ENCODE assay signal across 1 cellular context in genomic region chr15:57153140-57153539, GRCh38.
TF ChIP-seq lines count a peak whose summit lies in the region.

No MANE protein-coding gene starts in this region.

TF ChIP-seq in GM12878, 131 proteins besides CTCF, POLR2A, EP300 and RAD21 (continued from another document and continues in another):
- no peak for TF ChIP-seq NKRF (conservative IDR thresholded peaks at IDR 0.05)
- no peak for TF ChIP-seq RCOR1 (conservative IDR thresholded peaks at IDR 0.05; ENCODE audit: low read depth, low read length)
- TF ChIP-seq YBX1 (IDR thresholded peaks at IDR 0.05): no peak
- TF ChIP-seq HDAC6 (IDR thresholded peaks at IDR 0.05; ENCODE audit: unreplicated experiment): no peak
- TF ChIP-seq BCL11A (IDR thresholded peaks at IDR 0.05; ENCODE audit: low read depth, low read length): no peak
- no peak for TF ChIP-seq SIN3A (IDR thresholded peaks at IDR 0.05; ENCODE audit: low read depth, low read length)
- TF ChIP-seq, protein P1, sequence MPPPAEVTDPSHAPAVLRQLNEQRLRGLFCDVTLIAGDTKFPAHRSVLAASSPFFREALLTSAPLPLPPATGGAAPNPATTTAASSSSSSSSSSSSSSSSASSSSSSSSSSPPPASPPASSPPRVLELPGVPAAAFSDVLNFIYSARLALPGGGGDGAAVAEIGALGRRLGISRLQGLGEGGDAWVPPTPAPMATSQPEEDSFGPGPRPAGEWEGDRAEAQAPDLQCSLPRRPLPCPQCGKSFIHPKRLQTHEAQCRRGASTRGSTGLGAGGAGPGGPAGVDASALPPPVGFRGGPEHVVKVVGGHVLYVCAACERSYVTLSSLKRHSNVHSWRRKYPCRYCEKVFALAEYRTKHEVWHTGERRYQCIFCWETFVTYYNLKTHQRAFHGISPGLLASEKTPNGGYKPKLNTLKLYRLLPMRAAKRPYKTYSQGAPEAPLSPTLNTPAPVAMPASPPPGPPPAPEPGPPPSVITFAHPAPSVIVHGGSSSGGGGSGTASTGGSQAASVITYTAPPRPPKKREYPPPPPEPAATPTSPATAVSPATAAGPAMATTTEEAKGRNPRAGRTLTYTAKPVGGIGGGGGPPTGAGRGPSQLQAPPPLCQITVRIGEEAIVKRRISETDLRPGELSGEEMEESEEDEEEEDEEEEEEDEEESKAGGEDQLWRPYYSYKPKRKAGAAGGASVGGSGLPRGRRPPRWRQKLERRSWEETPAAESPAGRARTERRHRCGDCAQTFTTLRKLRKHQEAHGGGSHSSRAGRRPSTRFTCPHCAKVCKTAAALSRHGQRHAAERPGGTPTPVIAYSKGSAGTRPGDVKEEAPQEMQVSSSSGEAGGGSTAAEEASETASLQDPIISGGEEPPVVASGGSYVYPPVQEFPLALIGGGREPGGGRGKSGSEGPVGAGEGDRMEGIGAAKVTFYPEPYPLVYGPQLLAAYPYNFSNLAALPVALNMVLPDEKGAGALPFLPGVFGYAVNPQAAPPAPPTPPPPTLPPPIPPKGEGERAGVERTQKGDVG (CRISPR knock-in tag; IDR thresholded peaks at IDR 0.05): no peak
- TF ChIP-seq, protein P2, sequence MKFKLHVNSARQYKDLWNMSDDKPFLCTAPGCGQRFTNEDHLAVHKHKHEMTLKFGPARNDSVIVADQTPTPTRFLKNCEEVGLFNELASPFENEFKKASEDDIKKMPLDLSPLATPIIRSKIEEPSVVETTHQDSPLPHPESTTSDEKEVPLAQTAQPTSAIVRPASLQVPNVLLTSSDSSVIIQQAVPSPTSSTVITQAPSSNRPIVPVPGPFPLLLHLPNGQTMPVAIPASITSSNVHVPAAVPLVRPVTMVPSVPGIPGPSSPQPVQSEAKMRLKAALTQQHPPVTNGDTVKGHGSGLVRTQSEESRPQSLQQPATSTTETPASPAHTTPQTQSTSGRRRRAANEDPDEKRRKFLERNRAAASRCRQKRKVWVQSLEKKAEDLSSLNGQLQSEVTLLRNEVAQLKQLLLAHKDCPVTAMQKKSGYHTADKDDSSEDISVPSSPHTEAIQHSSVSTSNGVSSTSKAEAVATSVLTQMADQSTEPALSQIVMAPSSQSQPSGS (IDR thresholded peaks at IDR 0.05; ENCODE audit: low read length): peak; percentile 61
- TF ChIP-seq NR2C1 (IDR thresholded peaks at IDR 0.05): no peak
- TF ChIP-seq, protein P3, sequence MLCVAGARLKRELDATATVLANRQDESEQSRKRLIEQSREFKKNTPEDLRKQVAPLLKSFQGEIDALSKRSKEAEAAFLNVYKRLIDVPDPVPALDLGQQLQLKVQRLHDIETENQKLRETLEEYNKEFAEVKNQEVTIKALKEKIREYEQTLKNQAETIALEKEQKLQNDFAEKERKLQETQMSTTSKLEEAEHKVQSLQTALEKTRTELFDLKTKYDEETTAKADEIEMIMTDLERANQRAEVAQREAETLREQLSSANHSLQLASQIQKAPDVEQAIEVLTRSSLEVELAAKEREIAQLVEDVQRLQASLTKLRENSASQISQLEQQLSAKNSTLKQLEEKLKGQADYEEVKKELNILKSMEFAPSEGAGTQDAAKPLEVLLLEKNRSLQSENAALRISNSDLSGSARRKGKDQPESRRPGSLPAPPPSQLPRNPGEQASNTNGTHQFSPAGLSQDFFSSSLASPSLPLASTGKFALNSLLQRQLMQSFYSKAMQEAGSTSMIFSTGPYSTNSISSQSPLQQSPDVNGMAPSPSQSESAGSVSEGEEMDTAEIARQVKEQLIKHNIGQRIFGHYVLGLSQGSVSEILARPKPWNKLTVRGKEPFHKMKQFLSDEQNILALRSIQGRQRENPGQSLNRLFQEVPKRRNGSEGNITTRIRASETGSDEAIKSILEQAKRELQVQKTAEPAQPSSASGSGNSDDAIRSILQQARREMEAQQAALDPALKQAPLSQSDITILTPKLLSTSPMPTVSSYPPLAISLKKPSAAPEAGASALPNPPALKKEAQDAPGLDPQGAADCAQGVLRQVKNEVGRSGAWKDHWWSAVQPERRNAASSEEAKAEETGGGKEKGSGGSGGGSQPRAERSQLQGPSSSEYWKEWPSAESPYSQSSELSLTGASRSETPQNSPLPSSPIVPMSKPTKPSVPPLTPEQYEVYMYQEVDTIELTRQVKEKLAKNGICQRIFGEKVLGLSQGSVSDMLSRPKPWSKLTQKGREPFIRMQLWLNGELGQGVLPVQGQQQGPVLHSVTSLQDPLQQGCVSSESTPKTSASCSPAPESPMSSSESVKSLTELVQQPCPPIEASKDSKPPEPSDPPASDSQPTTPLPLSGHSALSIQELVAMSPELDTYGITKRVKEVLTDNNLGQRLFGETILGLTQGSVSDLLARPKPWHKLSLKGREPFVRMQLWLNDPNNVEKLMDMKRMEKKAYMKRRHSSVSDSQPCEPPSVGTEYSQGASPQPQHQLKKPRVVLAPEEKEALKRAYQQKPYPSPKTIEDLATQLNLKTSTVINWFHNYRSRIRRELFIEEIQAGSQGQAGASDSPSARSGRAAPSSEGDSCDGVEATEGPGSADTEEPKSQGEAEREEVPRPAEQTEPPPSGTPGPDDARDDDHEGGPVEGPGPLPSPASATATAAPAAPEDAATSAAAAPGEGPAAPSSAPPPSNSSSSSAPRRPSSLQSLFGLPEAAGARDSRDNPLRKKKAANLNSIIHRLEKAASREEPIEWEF (IDR thresholded peaks at IDR 0.05; ENCODE audit: insufficient replicate concordance, low read depth, low read length): no peak
- no peak for TF ChIP-seq SREBF1 (IDR thresholded peaks at IDR 0.05; ENCODE audit: low read length)
- TF ChIP-seq LARP7 (IDR thresholded peaks at IDR 0.05): no peak
- TF ChIP-seq BACH1 (IDR thresholded peaks at IDR 0.05; ENCODE audit: borderline replicate concordance): no peak
- TF ChIP-seq, protein P4, sequence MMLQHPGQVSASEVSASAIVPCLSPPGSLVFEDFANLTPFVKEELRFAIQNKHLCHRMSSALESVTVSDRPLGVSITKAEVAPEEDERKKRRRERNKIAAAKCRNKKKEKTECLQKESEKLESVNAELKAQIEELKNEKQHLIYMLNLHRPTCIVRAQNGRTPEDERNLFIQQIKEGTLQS (IDR thresholded peaks at IDR 0.05; ENCODE audit: borderline replicate concordance, extremely low read depth, low read depth, low read length): no peak
- peak; percentile 58; the same call in 1 of the 2 replicates for TF ChIP-seq ATF7 (IDR thresholded peaks at IDR 0.05; ENCODE audit: low read depth)
- TF ChIP-seq NFIC (IDR thresholded peaks at IDR 0.05; ENCODE audit: low read depth, low read length): peak; percentile 61; the same call in 1 of the 2 replicates
- peak; percentile 28 for TF ChIP-seq MEF2B (IDR thresholded peaks at IDR 0.05; ENCODE audit: partially characterized antibody, poor library complexity, severe bottlenecking)
- no peak for TF ChIP-seq HSF1 (IDR thresholded peaks at IDR 0.05; ENCODE audit: low read depth, low read length)
- TF ChIP-seq SUZ12 (IDR thresholded peaks at IDR 0.05; ENCODE audit: unreplicated experiment): no peak
- TF ChIP-seq PBX3 (IDR thresholded peaks at IDR 0.05; ENCODE audit: insufficient replicate concordance, low read depth, low read length): no peak
- no peak for TF ChIP-seq RB1 (IDR thresholded peaks at IDR 0.05; ENCODE audit: borderline replicate concordance)
- TF ChIP-seq SRF (IDR thresholded peaks at IDR 0.05; ENCODE audit: low read depth in 2 of 2, low read length in 2 of 2): peak in 1 of 2 experiments; percentile 62; a peak in 1 of 4 replicates
- TF ChIP-seq E2F4 (IDR thresholded peaks at IDR 0.05; ENCODE audit: low read depth, low read length): no peak
- TF ChIP-seq RUNX3 (IDR thresholded peaks at IDR 0.05; ENCODE audit: low read length): peak; percentile 35; the same call in 1 of the 2 replicates
- TF ChIP-seq YY1 (IDR thresholded peaks at IDR 0.05; ENCODE audit: low read depth, low read length): peak; percentile 31; the same call in 1 of the 2 replicates
- no peak for TF ChIP-seq SUPT20H (IDR thresholded peaks at IDR 0.05; ENCODE audit: borderline replicate concordance, control insufficient read depth, low read depth, low read length)
- TF ChIP-seq MEF2A (IDR thresholded peaks at IDR 0.05; ENCODE audit: insufficient read depth, low read depth, low read length): 0 out of 2 replicates have a peak, but pooled peaks have one; percentile 29
- TF ChIP-seq ZNF592 (IDR thresholded peaks at IDR 0.05): no peak
- TF ChIP-seq ZNF217 (IDR thresholded peaks at IDR 0.05): no peak
- TF ChIP-seq ZNF24 (IDR thresholded peaks at IDR 0.05): no peak
- no peak for TF ChIP-seq SREBF2 (IDR thresholded peaks at IDR 0.05; ENCODE audit: low read length)
- no peak for TF ChIP-seq CEBPB (IDR thresholded peaks at IDR 0.05; ENCODE audit: borderline replicate concordance in 1 of 2, low read depth in 2 of 2, low read length in 2 of 2)
- peak; percentile 43; the same call in 1 of the 2 replicates for TF ChIP-seq CREM (IDR thresholded peaks at IDR 0.05; ENCODE audit: low read depth)
- peak; percentile 39; the same call in 1 of the 2 replicates for TF ChIP-seq MTA2 (IDR thresholded peaks at IDR 0.05; ENCODE audit: low read depth)
- no peak for TF ChIP-seq POLR2AphosphoS2 (IDR thresholded peaks at IDR 0.05; ENCODE audit: low read depth, low read length)
- no peak for TF ChIP-seq CHD1 (IDR thresholded peaks at IDR 0.05; ENCODE audit: low read depth, low read length)
